16 cellular contexts compared by ENCODE assay signal in genomic region chr5:120539471-120539870, GRCh38.
A peak's percentile ranks its signal among the peaks of the same experiment; 100 is the strongest.
DNase-seq lines count a peak whose midpoint lies in the region; ATAC-seq, FAIRE-seq and TF ChIP-seq lines count a peak whose summit lies in the region.
"Had no signal": no experiment of that assay in that cellular context is flagged by ENCODE, and none has a peak within 500 bp of the region (broad histone marks: within the 10 kb centered on the region; RNA-seq: fewer than 3 reads in every experiment).

No MANE protein-coding gene starts in this region.

- no peaks in the 10 kb centered on the region for H3K9me3 ChIP-seq in astrocyte (ENCODE audit: insufficient read depth, low read depth, low read length)
- no peaks in the 10 kb centered on the region for H3K9me3 ChIP-seq in hepatocyte (ENCODE audit: low read depth)

- WGBS in hepatocyte (ENCODE audit: low lambda C conversion rate, missing lambda C conversion rate) = 77% methylated on average over 1 of the region's 1 CpG

- TF ChIP-seq CTCF in HFFc6 (IDR thresholded peaks at IDR 0.05) = no peak
- TF ChIP-seq CTCF in astrocyte (IDR thresholded peaks at IDR 0.05; ENCODE audit: insufficient read depth, low read depth, low read length) = no peak
- TF ChIP-seq CTCF in hepatocyte (IDR thresholded peaks at IDR 0.05; ENCODE audit: poor library complexity) = no peak

- peaks cover 39% of the 10 kb centered on the region for H3K79me2 ChIP-seq in ACC112 (ENCODE audit: control insufficient read depth, insufficient read depth, low read length, unreplicated experiment)
- peaks cover 30% of the 10 kb centered on the region for H3K79me2 ChIP-seq in astrocyte (ENCODE audit: insufficient read depth, low read length)
- H3K79me2 ChIP-seq in hepatocyte = no peaks in the 10 kb centered on the region

- H3K4me3 ChIP-seq in ACC112 (ENCODE audit: low read depth, low read length) (no peak overlapping the region), astrocyte (ENCODE audit: insufficient read depth, low read depth, low read length) (no peak overlapping the region), hepatocyte (no peak overlapping the region)

- no peak overlapping the region for H3K9ac ChIP-seq in astrocyte (ENCODE audit: low read length)

- H3K4me3 Mint-ChIP-seq in HFFc6 = peak overlapping the region; percentile 36
- no peak overlapping the region for H3K4me3 Mint-ChIP-seq in astrocyte (ENCODE audit: unreplicated experiment)
- H3K4me3 Mint-ChIP-seq: IgD-negative memory B cell had no signal

- H3K27me3 Mint-ChIP-seq in HFFc6 (ENCODE audit: insufficient read depth) = peaks cover 3% of the 10 kb centered on the region; the same call in 1 of the 2 replicates
- H3K27me3 Mint-ChIP-seq in astrocyte (ENCODE audit: low read depth, unreplicated experiment) = no peaks in the 10 kb centered on the region
- H3K27me3 Mint-ChIP-seq: IgD-negative memory B cell had no signal

- ATAC-seq in GM19397 (IDR thresholded peaks at IDR 0.05; ENCODE audit: unreplicated experiment) (no peak), HG02884 (IDR thresholded peaks at IDR 0.05; ENCODE audit: unreplicated experiment) (no peak)
- ATAC-seq: PC-3 had no signal

- H3K9me2 ChIP-seq in hepatocyte (replicated peaks; ENCODE audit: insufficient read depth) = no peaks in the 10 kb centered on the region

- H4K20me1 ChIP-seq in astrocyte (ENCODE audit: insufficient read depth, low read length) (no peaks in the 10 kb centered on the region), hepatocyte (ENCODE audit: insufficient read depth, poor library complexity, severe bottlenecking) (no peaks in the 10 kb centered on the region)

- H2AFZ ChIP-seq in ACC112 (ENCODE audit: low read length, unreplicated experiment) (no peak overlapping the region), astrocyte (ENCODE audit: low read depth, low read length) (no peak overlapping the region), hepatocyte (no peak overlapping the region)

- H3K27me3 ChIP-seq in ACC112 (ENCODE audit: insufficient read depth, low read length) (no peaks in the 10 kb centered on the region), astrocyte (ENCODE audit: insufficient read depth, low read length) (no peaks in the 10 kb centered on the region), hepatocyte (no peaks in the 10 kb centered on the region)

- H3K4me1 Mint-ChIP-seq in HFFc6 (ENCODE audit: low read depth) (peaks cover 92% of the 10 kb centered on the region), astrocyte (ENCODE audit: low read depth, unreplicated experiment) (peaks cover 17% of the 10 kb centered on the region)
- H3K4me1 Mint-ChIP-seq: IgD-negative memory B cell had no signal

- H3K4me1 ChIP-seq in ACC112 (ENCODE audit: control insufficient read depth, insufficient read depth, low read length, unreplicated experiment) (peaks cover 53% of the 10 kb centered on the region), astrocyte (ENCODE audit: insufficient read depth, low read length) (peaks cover 17% of the 10 kb centered on the region), hepatocyte (ENCODE audit: insufficient read depth) (no peaks in the 10 kb centered on the region)

- H3K36me3 Mint-ChIP-seq in HFFc6 (ENCODE audit: low read depth) (peaks cover 34% of the 10 kb centered on the region), astrocyte (ENCODE audit: low read depth, unreplicated experiment) (no peaks in the 10 kb centered on the region)
- H3K36me3 Mint-ChIP-seq: IgD-negative memory B cell had no signal

- H3K4me2 ChIP-seq in astrocyte (ENCODE audit: low read length) (no peak overlapping the region), hepatocyte (no peak overlapping the region)

- DNase-seq in HFFc6 = no peak
- peak; percentile 40 for DNase-seq in astrocyte (ENCODE audit: low read depth)
- DNase-seq in hepatocyte (ENCODE audit: low spot score) = no peak
- no peak for DNase-seq in middle frontal gyrus (ENCODE audit: extremely low spot score, low spot score)
- no peak for DNase-seq in activated T-cell treated with anti-CD3 and anti-CD28 coated beads for 4 hours
- DNase-seq: COR-L47, DMS53, NCI-H1048, NCI-H2107, PC-3 had no signal

- H3K9me3 Mint-ChIP-seq in HFFc6 (peaks cover 4% of the 10 kb centered on the region), astrocyte (ENCODE audit: unreplicated experiment) (no peaks in the 10 kb centered on the region)

- H3K27ac Mint-ChIP-seq in HFFc6 = peak overlapping the region; percentile 73
- peak overlapping the region; percentile 75 for H3K27ac Mint-ChIP-seq in astrocyte (ENCODE audit: unreplicated experiment)
- H3K27ac Mint-ChIP-seq: IgD-negative memory B cell had no signal

- peak overlapping the region; percentile 41 for H3K27ac ChIP-seq in ACC112 (ENCODE audit: low read depth, low read length)
- H3K27ac ChIP-seq in astrocyte (ENCODE audit: low read depth, low read length) = no peak overlapping the region
- H3K27ac ChIP-seq in hepatocyte = peak overlapping the region; percentile 5
- H3K27ac ChIP-seq: C4-2B had no signal

- FAIRE-seq in astrocyte (lab: Jason Lieb, UNC) = no peak
- FAIRE-seq: GM12891 had no signal

- H3K36me3 ChIP-seq in ACC112 (ENCODE audit: insufficient read depth, low read length) = no peaks in the 10 kb centered on the region; the same call in 1 of the 2 replicates
- no peaks in the 10 kb centered on the region for H3K36me3 ChIP-seq in astrocyte (ENCODE audit: insufficient read depth, low read length)
- H3K36me3 ChIP-seq in hepatocyte (replicated peaks; ENCODE audit: insufficient read depth, low read depth) = no peaks in the 10 kb centered on the region
